Comparison of ENCODE assay signal across 13 cellular contexts in the genomic region with DNA sequence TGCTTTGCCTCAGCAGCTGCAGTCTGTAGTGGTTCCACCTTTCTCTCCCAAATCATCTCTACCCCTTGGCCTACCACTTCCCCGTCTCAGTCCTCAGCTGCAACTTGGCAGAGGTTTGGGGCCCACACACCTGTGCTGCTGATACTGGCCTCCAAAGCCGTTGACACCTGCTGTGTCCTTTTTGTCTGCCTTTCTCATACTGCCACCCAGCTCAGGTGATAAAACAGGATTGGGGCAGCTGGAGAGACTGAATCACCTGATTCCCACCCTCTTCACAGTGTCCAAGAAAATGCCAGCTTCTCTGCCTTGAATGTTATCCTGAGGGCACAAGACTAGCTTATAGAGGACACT.
DNase-seq lines count a peak whose midpoint lies in the region; ATAC-seq and TF ChIP-seq lines count a peak whose summit lies in the region.
"Had no signal": no experiment of that assay in that cellular context is flagged by ENCODE, and none has a peak within 500 bp of the region (broad histone marks: within the 10 kb centered on the region; RNA-seq: fewer than 3 reads in every experiment).

No MANE protein-coding gene starts in this region.

- no peak for TF ChIP-seq CTCF in DOHH2 (IDR thresholded peaks at IDR 0.05; ENCODE audit: low read depth, low read length, poor library complexity, severe bottlenecking)
- no peak for TF ChIP-seq CTCF in osteoblast (IDR thresholded peaks at IDR 0.05; ENCODE audit: extremely low read depth, low read depth, low read length)
- no peak for TF ChIP-seq CTCF in Caco-2 (IDR thresholded peaks at IDR 0.05; ENCODE audit: insufficient read depth in 1 of 2, low read depth in 1 of 2, low read length in 1 of 2, severe bottlenecking in 1 of 2, unreplicated experiment in 1 of 2)

- H3K27me3 ChIP-seq in DOHH2 (ENCODE audit: control insufficient read depth, low read length) (no peaks in the 10 kb centered on the region), osteoblast (ENCODE audit: insufficient read depth, low read length) (no peaks in the 10 kb centered on the region), MG63 (no peaks in the 10 kb centered on the region), Caco-2 (replicated peaks; ENCODE audit: control insufficient read depth, insufficient read depth, low read length) (no peaks in the 10 kb centered on the region)
- H3K27me3 ChIP-seq: neural progenitor cell, tibial nerve had no signal

- CTCF ChIA-PET in Caco-2 (lab: Charles Lee) = no interaction called here

- POLR2A ChIA-PET in Caco-2 (lab: Charles Lee) = no interaction called here

- H2AFZ ChIP-seq in osteoblast (ENCODE audit: low read length) = no peak overlapping the region
- H2AFZ ChIP-seq: neural progenitor cell had no signal

- H4K20me1 ChIP-seq in DOHH2 (ENCODE audit: control insufficient read depth, insufficient read depth, low read depth, low read length) (no peaks in the 10 kb centered on the region), osteoblast (ENCODE audit: insufficient read depth, low read length) (peaks cover 2% of the 10 kb centered on the region)

- peak overlapping the region; percentile 3 for H3K27ac Mint-ChIP-seq in activated T-helper 17 cell treated with anti-CD3 and anti-CD28 coated beads, Interleukin-2, amount 50 U/mL, for 72 hours
- no peak overlapping the region for H3K27ac Mint-ChIP-seq in Caco-2 (ENCODE audit: unreplicated experiment)
- H3K27ac Mint-ChIP-seq: neural progenitor cell had no signal

- H3K4me3 ChIP-seq in DOHH2 (ENCODE audit: low read length) (no peak overlapping the region), osteoblast (ENCODE audit: insufficient read depth, low read length) (no peak overlapping the region), MG63 (no peak overlapping the region), Caco-2 (ENCODE audit: low read depth, low read length) (no peak overlapping the region)
- H3K4me3 ChIP-seq: neural progenitor cell, tibial nerve had no signal

- no peak overlapping the region for H3K4me3 Mint-ChIP-seq in activated T-helper 17 cell treated with anti-CD3 and anti-CD28 coated beads, Interleukin-2, amount 50 U/mL, for 72 hours
- H3K4me3 Mint-ChIP-seq in Caco-2 (ENCODE audit: unreplicated experiment) = no peak overlapping the region
- H3K4me3 Mint-ChIP-seq: neural progenitor cell had no signal

- peak; percentile 18 for DNase-seq in NCI-H1417 treated with DMSO at 0.1 percent for 48 hours (lab: John Stamatoyannopoulos, UW)
- DNase-seq in osteoblast (ENCODE audit: insufficient read length, low spot score, missing footprints) = no peak
- no peak for DNase-seq in MG63
- DNase-seq in MV-4-11 (lab: John Stamatoyannopoulos, UW) = no peak
- no peak for DNase-seq in Caco-2
- no peak for DNase-seq in activated gamma-delta T cell treated with Interleukin-2 at 50 U/mL for 16 hours
- DNase-seq: activated CD4-positive, CD25-positive, alpha-beta regulatory T cell treated with anti-CD3 and anti-CD28 coated beads, Interleukin-2, amount 50 U/mL, for 72 hours; activated naive CD4-positive, alpha-beta T cell treated with anti-CD3 and anti-CD28 coated beads, Interleukin-2, amount 50 U/mL, for 16 hours; stimulated activated CD4-positive, alpha-beta T cell treated with anti-CD3 and anti-CD28 coated beads, Interleukin-4, amount 100 ng/mL, for 1 hour had no signal

- no peaks in the 10 kb centered on the region for H3K9me3 Mint-ChIP-seq in activated T-helper 17 cell treated with anti-CD3 and anti-CD28 coated beads, Interleukin-2, amount 50 U/mL, for 72 hours
- no peaks in the 10 kb centered on the region for H3K9me3 Mint-ChIP-seq in Caco-2 (ENCODE audit: unreplicated experiment)
- H3K9me3 Mint-ChIP-seq: neural progenitor cell had no signal

- H3K4me2 ChIP-seq in DOHH2 (ENCODE audit: low read length) (peak overlapping the region; percentile 49), osteoblast (ENCODE audit: insufficient read depth, low read length) (no peak overlapping the region)
- H3K4me2 ChIP-seq: neural progenitor cell had no signal

- no TSS peak for BruUV-seq in Caco-2 (replicated peaks; lab: Mats Ljungman, UMichigan)

- H3K9me2 ChIP-seq in DOHH2 (replicated peaks; ENCODE audit: control insufficient read depth, low read length) = no peaks in the 10 kb centered on the region

- intact Hi-C loops in Caco-2 (cut with micrococcal nuclease; ENCODE audit: unreplicated experiment) = no loop called here

- H3K36me3 ChIP-seq in DOHH2 (ENCODE audit: control insufficient read depth, low read length) (peaks cover 10% of the 10 kb centered on the region), osteoblast (ENCODE audit: insufficient read depth, low read length) (peaks cover 9% of the 10 kb centered on the region), MG63 (no peaks in the 10 kb centered on the region), Caco-2 (ENCODE audit: control insufficient read depth, insufficient read depth, low read length) (no peaks in the 10 kb centered on the region; the same call in 1 of the 2 replicates)
- H3K36me3 ChIP-seq: neural progenitor cell had no signal

- no peaks in the 10 kb centered on the region for H3K27me3 Mint-ChIP-seq in activated T-helper 17 cell treated with anti-CD3 and anti-CD28 coated beads, Interleukin-2, amount 50 U/mL, for 72 hours
- H3K27me3 Mint-ChIP-seq in Caco-2 (ENCODE audit: insufficient read depth, unreplicated experiment) = no peaks in the 10 kb centered on the region

- peaks cover 65% of the 10 kb centered on the region for H3K4me1 ChIP-seq in DOHH2 (ENCODE audit: control insufficient read depth, low read length)
- peaks cover 19% of the 10 kb centered on the region for H3K4me1 ChIP-seq in osteoblast (ENCODE audit: insufficient read depth, low read length)
- H3K4me1 ChIP-seq in Caco-2 = no peaks in the 10 kb centered on the region

- H3K79me2 ChIP-seq in DOHH2 (ENCODE audit: control insufficient read depth, low read length) = peaks cover 3% of the 10 kb centered on the region
- peaks cover 39% of the 10 kb centered on the region for H3K79me2 ChIP-seq in osteoblast (ENCODE audit: insufficient read depth, low read length)

- peaks cover 78% of the 10 kb centered on the region for H3K36me3 Mint-ChIP-seq in activated T-helper 17 cell treated with anti-CD3 and anti-CD28 coated beads, Interleukin-2, amount 50 U/mL, for 72 hours (ENCODE audit: low read depth)
- H3K36me3 Mint-ChIP-seq in Caco-2 (ENCODE audit: insufficient read depth, unreplicated experiment) = no peaks in the 10 kb centered on the region

- no peaks in the 10 kb centered on the region for H3K9me3 ChIP-seq in DOHH2 (ENCODE audit: control insufficient read depth, insufficient read depth, low read length)
- no peaks in the 10 kb centered on the region for H3K9me3 ChIP-seq in osteoblast (ENCODE audit: low read depth, low read length)
- no peaks in the 10 kb centered on the region for H3K9me3 ChIP-seq in MG63
- H3K9me3 ChIP-seq in Caco-2 = no peaks in the 10 kb centered on the region
- H3K9me3 ChIP-seq: tibial nerve had no signal

- peaks cover 32% of the 10 kb centered on the region for H3K4me1 Mint-ChIP-seq in activated T-helper 17 cell treated with anti-CD3 and anti-CD28 coated beads, Interleukin-2, amount 50 U/mL, for 72 hours
- peaks cover 6% of the 10 kb centered on the region for H3K4me1 Mint-ChIP-seq in Caco-2 (ENCODE audit: low read depth, unreplicated experiment)

- H3K27ac ChIP-seq in DOHH2 (ENCODE audit: low read depth, low read length) = peak overlapping the region; percentile 6
- peak overlapping the region; percentile 1 for H3K27ac ChIP-seq in osteoblast (ENCODE audit: low read depth, low read length)
- H3K27ac ChIP-seq: neural progenitor cell had no signal

- no peak for ATAC-seq in activated T-helper 17 cell treated with anti-CD3 and anti-CD28 coated beads, Interleukin-2, amount 50 U/mL, for 72 hours (replicated peaks)

- no peaks in the 10 kb centered on the region for H3F3A ChIP-seq in DOHH2 (ENCODE audit: control insufficient read depth, insufficient read depth)
